ENCODE assay signal across 8 cellular contexts in genomic region chr17:29613371-29613837, GRCh38. TPM values are rescaled to one million over a fixed set of nuclear protein-coding genes. Genes with fewer than 3 reads are reported as not detected.
DNase-seq lines count a peak whose midpoint lies in the region; ATAC-seq and TF ChIP-seq lines count a peak whose summit lies in the region.

No MANE protein-coding gene starts in this region.

- no peaks in the 10 kb centered on the region for H3K9me2 ChIP-seq in MM.1S (replicated peaks; ENCODE audit: insufficient read depth, low read length)

- peak overlapping the region; percentile 11 for H3K4me3 Mint-ChIP-seq in CD4-positive, alpha-beta T cell
- peak overlapping the region; percentile 38 for H3K4me3 Mint-ChIP-seq in neural progenitor cell

- H3K9me3 Mint-ChIP-seq in CD4-positive, alpha-beta T cell: no peaks in the 10 kb centered on the region
- H3K9me3 Mint-ChIP-seq in neural progenitor cell: no peaks in the 10 kb centered on the region

- no peaks in the 10 kb centered on the region for H3K27me3 Mint-ChIP-seq in CD4-positive, alpha-beta T cell
- peaks cover 24% of the 10 kb centered on the region for H3K27me3 Mint-ChIP-seq in neural progenitor cell (ENCODE audit: insufficient read depth, low read depth)

- peaks cover 8% of the 10 kb centered on the region; the same call in 1 of the 2 replicates for H3F3A ChIP-seq in MM.1S (ENCODE audit: insufficient read depth, low read length)
- peaks cover 35% of the 10 kb centered on the region for H3F3A ChIP-seq in neural progenitor cell (ENCODE audit: low read depth)

- H3K4me2 ChIP-seq in MM.1S (ENCODE audit: low read depth, low read length): peak overlapping the region; percentile 94
- H3K4me2 ChIP-seq in neural progenitor cell: peak overlapping the region; percentile 84

- H3K79me2 ChIP-seq in MM.1S (ENCODE audit: low read length) (no peaks in the 10 kb centered on the region), neural progenitor cell (ENCODE audit: low read depth) (no peaks in the 10 kb centered on the region)

- no peaks in the 10 kb centered on the region for H3K9me3 ChIP-seq in CD4-positive, alpha-beta T cell (ENCODE audit: control insufficient read depth, low read length)
- no peaks in the 10 kb centered on the region for H3K9me3 ChIP-seq in MM.1S (replicated peaks; ENCODE audit: insufficient read depth, low read length)
- H3K9me3 ChIP-seq in neural progenitor cell (ENCODE audit: low read depth): no peaks in the 10 kb centered on the region

- H3K36me3 Mint-ChIP-seq in CD4-positive, alpha-beta T cell (ENCODE audit: low read depth): no peaks in the 10 kb centered on the region
- H3K36me3 Mint-ChIP-seq in neural progenitor cell: peaks cover 7% of the 10 kb centered on the region

- CTCF ChIA-PET in CD4-positive, alpha-beta T cell (lab: Charles Lee): interaction anchor here (0.5 to 6.5 kb wide), 16 partner anchors 11 to 168 kb away, joined by 3 to 96 read pairs (median 4); partner anchors contain the start of genes ABHD15, ANKRD13B and CORO6

- peak; percentile 87 to 95 (median 91) for DNase-seq in CD4-positive, alpha-beta T cell
- DNase-seq in MM.1S (peak; percentile 88), foreskin melanocyte (peak; percentile 82), neural progenitor cell (ENCODE audit: low spot score) (peak; percentile 96), DMS79 treated with DMSO at 0.1 percent for 48 hours (lab: John Stamatoyannopoulos, UW) (no peak)
- peak; percentile 87 for DNase-seq in activated T-helper 9 cell treated with anti-CD3 and anti-CD28 coated beads, Interleukin-2, amount 50 U/mL, for 16 hours (ENCODE audit: low read depth)
- peak; percentile 72 to 91 (median 89) for DNase-seq in stimulated activated naive CD4-positive, alpha-beta T cell (lab: John Stamatoyannopoulos, UW)

- H3K36me3 ChIP-seq in MM.1S (replicated peaks; ENCODE audit: insufficient read depth, low read length): no peaks in the 10 kb centered on the region
- no peaks in the 10 kb centered on the region for H3K36me3 ChIP-seq in neural progenitor cell

- H4K20me1 ChIP-seq in MM.1S (ENCODE audit: insufficient read depth, low read length) (no peaks in the 10 kb centered on the region), neural progenitor cell (ENCODE audit: low read depth) (peaks cover 11% of the 10 kb centered on the region)

- ATAC-seq in CD4-positive, alpha-beta T cell (ENCODE audit: poor library complexity): peak; percentile 33
- ATAC-seq in GM19328 (IDR thresholded peaks at IDR 0.05; ENCODE audit: unreplicated experiment): no peak

- H3K9ac ChIP-seq in MM.1S (ENCODE audit: low read length): peak overlapping the region; percentile 6; the same call in 1 of the 2 replicates
- no peak overlapping the region for H3K9ac ChIP-seq in neural progenitor cell

- H3K27ac Mint-ChIP-seq in CD4-positive, alpha-beta T cell: no peak overlapping the region
- H3K27ac Mint-ChIP-seq in neural progenitor cell: no peak overlapping the region

- H2AFZ ChIP-seq in MM.1S (ENCODE audit: low read length): peak overlapping the region; percentile 63
- H2AFZ ChIP-seq in neural progenitor cell (replicated peaks): peak overlapping the region; percentile 14

- H3K4me1 ChIP-seq in MM.1S (ENCODE audit: low read length): peaks cover 36% of the 10 kb centered on the region
- H3K4me1 ChIP-seq in neural progenitor cell: peaks cover 23% of the 10 kb centered on the region

- H3K27ac ChIP-seq in CD4-positive, alpha-beta T cell (ENCODE audit: low read depth, low read length): no peak overlapping the region
- no peak overlapping the region for H3K27ac ChIP-seq in MM.1S (ENCODE audit: low read length)
- no peak overlapping the region for H3K27ac ChIP-seq in neural progenitor cell

- intact Hi-C loops in CD4-positive, alpha-beta T cell (cut with DNase I, micrococcal nuclease): loop anchor here (1.0 to 10.0 kb wide), 4 partner anchors 33 to 321 kb away; partner anchors contain the start of genes ABHD15 (in 2 of the 2), TP53I13 (in 2 of the 2) and SSH2 (in 1 of the 2)

- no peaks in the 10 kb centered on the region for H3K27me3 ChIP-seq in CD4-positive, alpha-beta T cell (ENCODE audit: control insufficient read depth, insufficient read depth, low read length)
- H3K27me3 ChIP-seq in MM.1S (replicated peaks; ENCODE audit: insufficient read depth, low read length): peaks cover 11% of the 10 kb centered on the region
- H3K27me3 ChIP-seq in neural progenitor cell: peaks cover 42% of the 10 kb centered on the region

- peak overlapping the region; percentile 58 for H3K4me3 ChIP-seq in MM.1S (ENCODE audit: low read length)
- H3K4me3 ChIP-seq in neural progenitor cell: no peak overlapping the region

- peaks cover 40% of the 10 kb centered on the region for H3K4me1 Mint-ChIP-seq in CD4-positive, alpha-beta T cell (ENCODE audit: low read depth)
- H3K4me1 Mint-ChIP-seq in neural progenitor cell: peaks cover 25% of the 10 kb centered on the region

- POLR2A ChIA-PET in CD4-positive, alpha-beta T cell (lab: Charles Lee): interaction anchor here (0.6 to 2.0 kb wide), 7 partner anchors 12 to 46 kb away, joined by 3 to 9 read pairs (median 4); partner anchors contain the start of genes ABHD15, ANKRD13B, GIT1 and TP53I13

- TF ChIP-seq CTCF in CD4-positive, alpha-beta T cell (IDR thresholded peaks at IDR 0.05): peak; percentile 87
- TF ChIP-seq CTCF in MM.1S (IDR thresholded peaks at IDR 0.05; ENCODE audit: low read length): peak; percentile 85
- peak; percentile 75 for TF ChIP-seq CTCF in neural progenitor cell (IDR thresholded peaks at IDR 0.05)

RNA-seq across cellular contexts. Expression of gene CORO6, which starts 9.3 kb away (rescaled TPM):
- total RNA-seq in CD4-positive, alpha-beta T cell: 1 to 10 TPM; 2.8 to 3.3 TPM
- 3.9 and 6.2 TPM in 2 replicates for total RNA-seq in neural progenitor cell (ENCODE audit: low replicate concordance)

RNA-seq across cellular contexts. Expression of gene ANKRD13B, which starts 20.5 kb away (rescaled TPM):
- total RNA-seq in CD4-positive, alpha-beta T cell: 1 to 10 TPM; 2.1 to 3.0 TPM
- 2.8 and 24.0 TPM in 2 replicates for total RNA-seq in neural progenitor cell (ENCODE audit: low replicate concordance)

RNA-seq across cellular contexts. Expression of gene GIT1, which starts 24.0 kb away (rescaled TPM):
- total RNA-seq in CD4-positive, alpha-beta T cell: 10 to 100 TPM; 35.8 to 36.7 TPM
- 17.6 and 51.0 TPM in 2 replicates for total RNA-seq in neural progenitor cell (ENCODE audit: low replicate concordance)

RNA-seq across cellular contexts. Expression of gene TP53I13, which starts 44.9 kb away (rescaled TPM):
- total RNA-seq in CD4-positive, alpha-beta T cell: 10 to 100 TPM; 45.8 to 47.7 TPM
- 9.2 and 47.0 TPM in 2 replicates for total RNA-seq in neural progenitor cell (ENCODE audit: low replicate concordance)

RNA-seq across cellular contexts. Expression of gene ABHD15, which starts 46.6 kb away (rescaled TPM):
- total RNA-seq in CD4-positive, alpha-beta T cell: 1 to 10 TPM; 4.1 to 4.9 TPM
- 2.5 and 5.0 TPM in 2 replicates for total RNA-seq in neural progenitor cell (ENCODE audit: low replicate concordance)
